1 cellular context compared by ENCODE assay signal in genomic region chr3:124107491-124107890, GRCh38.
TF ChIP-seq lines count a peak whose summit lies in the region.

No MANE protein-coding gene starts in this region.

TF ChIP-seq in IMR-90, 13 proteins besides CTCF, POLR2A, EP300 and RAD21:
- no peak for TF ChIP-seq ELK1 (IDR thresholded peaks at IDR 0.05; ENCODE audit: borderline replicate concordance, low read depth, low read length)
- TF ChIP-seq NFE2L2 (IDR thresholded peaks at IDR 0.05; ENCODE audit: low read depth, low read length) = no peak
- no peak for TF ChIP-seq MXI1 (IDR thresholded peaks at IDR 0.05; ENCODE audit: borderline replicate concordance, low read depth, low read length)
- TF ChIP-seq USF2 (IDR thresholded peaks at IDR 0.05; ENCODE audit: low read depth, low read length) = no peak
- TF ChIP-seq RCOR1 (IDR thresholded peaks at IDR 0.05; ENCODE audit: insufficient replicate concordance, low read length) = no peak
